In genomic region chr6:24721461-24722215, GRCh38 we compare ENCODE assay signal across 8 cellular contexts. TPM values are rescaled to one million over a fixed set of nuclear protein-coding genes. Genes with fewer than 3 reads are reported as not detected.
DNase-seq lines count a peak whose midpoint lies in the region; ATAC-seq and TF ChIP-seq lines count a peak whose summit lies in the region.

No MANE protein-coding gene starts in this region.

- H4K91ac ChIP-seq in mesenchymal stem cell (ENCODE audit: low read length): peak overlapping the region; percentile 8

- peak overlapping the region; percentile 56 to 92 for H3K18ac ChIP-seq in mesenchymal stem cell (ENCODE audit: low read depth in 1 of 2, low read length in 2 of 2)

- H3K9me3 Mint-ChIP-seq in dendritic cell treated with granulocyte-macrophage colony-stimulating factor and Interleukin-4, amounts not matched to agents 40 ng/mL and 50 ng/mL, for 4 days: no peaks in the 10 kb centered on the region

- H3K14ac ChIP-seq in mesenchymal stem cell (ENCODE audit: low read length in 2 of 2): peak overlapping the region in 1 of 2 experiments; percentile 71

- H3K27ac ChIP-seq in RWPE2 (ENCODE audit: poor library complexity, severe bottlenecking) (peak overlapping the region; percentile 83), mesenchymal stem cell (ENCODE audit: low read length, poor library complexity, severe bottlenecking) (peak overlapping the region; percentile 93), upper lobe of right lung (peak overlapping the region; percentile 100)

- H3K27me3 ChIP-seq in RWPE2 (ENCODE audit: insufficient read depth, poor library complexity, severe bottlenecking) (no peaks in the 10 kb centered on the region), mesenchymal stem cell (ENCODE audit: control insufficient read depth in 1 of 2, insufficient read depth in 1 of 2, low read length in 2 of 2) (no peaks in the 10 kb centered on the region), upper lobe of right lung (no peaks in the 10 kb centered on the region)

- peaks cover 11% of the 10 kb centered on the region for H3K4me1 ChIP-seq in RWPE2 (ENCODE audit: insufficient read depth, poor library complexity, severe bottlenecking)
- peaks cover 3% of the 10 kb centered on the region for H3K4me1 ChIP-seq in mesenchymal stem cell (ENCODE audit: control insufficient read depth, insufficient read depth, low read depth, low read length)
- H3K4me1 ChIP-seq in upper lobe of right lung: peaks cover 17% of the 10 kb centered on the region

- H3K9me3 ChIP-seq in RWPE2 (ENCODE audit: severe bottlenecking): no peaks in the 10 kb centered on the region
- no peaks in the 10 kb centered on the region for H3K9me3 ChIP-seq in mesenchymal stem cell (ENCODE audit: control insufficient read depth, low read length)
- H3K9me3 ChIP-seq in upper lobe of right lung: no peaks in the 10 kb centered on the region

- H3K4me3 ChIP-seq in RWPE2 (ENCODE audit: severe bottlenecking) (peak overlapping the region; percentile 92), mesenchymal stem cell (ENCODE audit: insufficient read depth in 1 of 2, low read depth in 1 of 2, low read length in 2 of 2) (peak overlapping the region; percentile 67 to 81), upper lobe of right lung (peak overlapping the region; percentile 92)

- ATAC-seq in GM19025 (IDR thresholded peaks at IDR 0.05; ENCODE audit: low read depth, unreplicated experiment) (peak; percentile 52), HG03097 (IDR thresholded peaks at IDR 0.05; ENCODE audit: low FRiP score, unreplicated experiment) (peak; percentile 46), RWPE2 (ENCODE audit: low read depth) (peak; percentile 57), upper lobe of right lung (peak; percentile 68)

- TF ChIP-seq CTCF in RWPE2 (IDR thresholded peaks at IDR 0.05; ENCODE audit: poor library complexity, severe bottlenecking) (no peak), upper lobe of right lung (IDR thresholded peaks at IDR 0.05) (no peak)

- peak overlapping the region; percentile 75 for H3K4me2 ChIP-seq in mesenchymal stem cell (ENCODE audit: low read length, poor library complexity, severe bottlenecking)

- peak overlapping the region; percentile 98 for H3K27ac Mint-ChIP-seq in dendritic cell treated with granulocyte-macrophage colony-stimulating factor and Interleukin-4, amounts not matched to agents 40 ng/mL and 50 ng/mL, for 4 days

- H4K8ac ChIP-seq in mesenchymal stem cell (ENCODE audit: low read length): peak overlapping the region; percentile 74

- no peak overlapping the region for H3K23ac ChIP-seq in mesenchymal stem cell (ENCODE audit: low read length in 2 of 2)

- H3K79me1 ChIP-seq in mesenchymal stem cell (replicated peaks; ENCODE audit: low read length, poor library complexity, severe bottlenecking): no peaks in the 10 kb centered on the region

- H3K4me1 Mint-ChIP-seq in dendritic cell treated with granulocyte-macrophage colony-stimulating factor and Interleukin-4, amounts not matched to agents 40 ng/mL and 50 ng/mL, for 4 days (ENCODE audit: low read depth): peaks cover 21% of the 10 kb centered on the region

- no peak overlapping the region for H2BK15ac ChIP-seq in mesenchymal stem cell (ENCODE audit: low read depth, poor library complexity, severe bottlenecking)

- peak overlapping the region in 1 of 2 experiments; percentile 76 for H2BK12ac ChIP-seq in mesenchymal stem cell (ENCODE audit: low read length in 2 of 2)

- H2BK120ac ChIP-seq in mesenchymal stem cell (ENCODE audit: low read depth, low read length): peak overlapping the region; percentile 39

- peaks cover 43% of the 10 kb centered on the region for H3K36me3 Mint-ChIP-seq in dendritic cell treated with granulocyte-macrophage colony-stimulating factor and Interleukin-4, amounts not matched to agents 40 ng/mL and 50 ng/mL, for 4 days (ENCODE audit: low read depth)

- WGBS in mesenchymal stem cell: 17% methylated on average over 26 of the region's 26 CpGs

- peak overlapping the region; percentile 39 for H2BK5ac ChIP-seq in mesenchymal stem cell (ENCODE audit: low read depth, low read length, poor library complexity, severe bottlenecking)

- H3K9ac ChIP-seq in mesenchymal stem cell (ENCODE audit: low read length): peak overlapping the region; percentile 100

- H2AK5ac ChIP-seq in mesenchymal stem cell (ENCODE audit: low read length, severe bottlenecking): peak overlapping the region; percentile 85

- H2AFZ ChIP-seq in mesenchymal stem cell (ENCODE audit: low read depth, low read length): peak overlapping the region; percentile 61

- H3K4me3 Mint-ChIP-seq in dendritic cell treated with granulocyte-macrophage colony-stimulating factor and Interleukin-4, amounts not matched to agents 40 ng/mL and 50 ng/mL, for 4 days: peak overlapping the region; percentile 99

- intact Hi-C loops in dendritic cell treated with granulocyte-macrophage colony-stimulating factor and Interleukin-4, amounts not matched to agents 40 ng/mL and 50 ng/mL, for 4 days (cut with micrococcal nuclease): loop anchor here (1.0 to 2.0 kb wide), 4 partner anchors 8 to 55 kb away; partner anchors contain the start of genes ACOT13, GMNN and TDP2
- intact Hi-C loops in upper lobe of right lung (cut with DNase I): no loop called here

- DNase-seq in COLO668 (lab: John Stamatoyannopoulos, UW; ENCODE audit: unreplicated experiment) (peak; percentile 79), RWPE2 (ENCODE audit: low spot score) (no peak), mesenchymal stem cell (no peak), upper lobe of right lung (no peak), dermis blood vessel endothelial cell (no peak)

- H3K36me3 ChIP-seq in RWPE2 (ENCODE audit: low read depth): peaks cover 28% of the 10 kb centered on the region
- peaks cover 4 to 26% of the 10 kb centered on the region in 2 experiments for H3K36me3 ChIP-seq in mesenchymal stem cell (ENCODE audit: control insufficient read depth in 1 of 2, insufficient read depth in 2 of 2, low read depth in 1 of 2, low read length in 2 of 2)
- H3K36me3 ChIP-seq in upper lobe of right lung: peaks cover 17% of the 10 kb centered on the region

- no peaks in the 10 kb centered on the region for H3K27me3 Mint-ChIP-seq in dendritic cell treated with granulocyte-macrophage colony-stimulating factor and Interleukin-4, amounts not matched to agents 40 ng/mL and 50 ng/mL, for 4 days

- H3K4ac ChIP-seq in mesenchymal stem cell (ENCODE audit: low read depth in 1 of 2, low read length in 2 of 2): peak overlapping the region in 1 of 2 experiments; percentile 98

RNA-seq across cellular contexts. Expression of gene C6orf62, which starts 2.7 kb away (rescaled TPM):
- 74.6 TPM for polyA plus RNA-seq in mesenchymal stem cell (2013, experiment 1 of 2)
- 75.9 TPM for polyA plus RNA-seq in mesenchymal stem cell (2013, experiment 2 of 2)
- total RNA-seq in upper lobe of right lung (120 TPM), dermis blood vessel endothelial cell (111 and 205 TPM in 2 replicates)

RNA-seq across cellular contexts. Expression of gene GMNN, which starts 53.1 kb away (rescaled TPM):
- polyA plus RNA-seq in mesenchymal stem cell (2013, experiment 1 of 2): 29.6 TPM
- polyA plus RNA-seq in mesenchymal stem cell (2013, experiment 2 of 2): 31.0 TPM
- total RNA-seq in upper lobe of right lung: 10.0 TPM
- total RNA-seq in dermis blood vessel endothelial cell: 20.8 and 35.9 TPM in 2 replicates

RNA-seq across cellular contexts. Expression of gene ACOT13, which starts 54.8 kb away (rescaled TPM):
- polyA plus RNA-seq in mesenchymal stem cell (2013, experiment 1 of 2): 41.0 TPM
- polyA plus RNA-seq in mesenchymal stem cell (2013, experiment 2 of 2): 44.4 TPM
- 28.1 TPM for total RNA-seq in upper lobe of right lung
- total RNA-seq in dermis blood vessel endothelial cell: 3.7 and 9.2 TPM in 2 replicates

RNA-seq across cellular contexts. Expression of gene TDP2, which starts 54.9 kb away (rescaled TPM):
- polyA plus RNA-seq in mesenchymal stem cell (2013, experiment 1 of 2): 27.2 TPM
- 27.8 TPM for polyA plus RNA-seq in mesenchymal stem cell (2013, experiment 2 of 2)
- total RNA-seq in upper lobe of right lung (42.3 TPM), dermis blood vessel endothelial cell (27.2 and 35.6 TPM in 2 replicates)
